ENCODE assay signal across 20 cellular contexts in the genomic region with DNA sequence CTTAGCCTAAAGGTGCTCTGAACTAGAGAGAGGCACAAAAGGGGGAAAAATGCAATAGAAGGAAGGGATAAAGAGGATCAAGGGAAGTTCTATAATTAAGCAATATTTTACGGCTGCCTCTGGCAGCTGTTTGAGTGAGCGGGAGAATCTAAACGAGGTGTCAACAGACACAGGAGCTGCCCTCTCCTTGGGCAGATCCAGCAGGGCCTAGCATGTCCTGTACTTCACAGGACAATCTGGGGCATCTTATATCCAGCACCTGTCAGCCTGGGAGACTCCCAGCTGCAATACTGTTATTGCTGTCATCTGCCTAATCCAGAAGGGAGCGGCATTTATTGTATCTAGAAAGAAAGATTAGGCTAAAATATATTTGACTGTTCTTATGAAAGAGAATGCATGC.
DNase-seq lines count a peak whose midpoint lies in the region; ATAC-seq, FAIRE-seq and TF ChIP-seq lines count a peak whose summit lies in the region.
"Had no signal": no experiment of that assay in that cellular context is flagged by ENCODE, and none has a peak within 500 bp of the region (broad histone marks: within the 10 kb centered on the region; RNA-seq: fewer than 3 reads in every experiment).

No MANE protein-coding gene starts in this region.

- POLR2A ChIA-PET in HepG2 (lab: Yijun Ruan, JAX) = no interaction called here

- peaks cover 61% of the 10 kb centered on the region for H3K4me1 Mint-ChIP-seq in endothelial cell (ENCODE audit: unreplicated experiment)

- BruUV-seq in HepG2 (replicated peaks; lab: Mats Ljungman, UMichigan) = no TSS peak

- no peak for TF ChIP-seq POLR2A in HepG2 (IDR thresholded peaks at IDR 0.05; ENCODE audit: insufficient read depth in 1 of 2, low read depth in 2 of 2, low read length in 2 of 2)

- H3K4me2 ChIP-seq in HepG2 (ENCODE audit: low read depth, low read length) = no peak overlapping the region

- H3K27ac ChIP-seq in liver (ENCODE audit: low read depth in 1 of 2, low read length in 2 of 2) = peak overlapping the region; percentile 21 to 72
- H3K27ac ChIP-seq in HepG2 (ENCODE audit: extremely low read length, insufficient read depth, low read length) = no peak overlapping the region

- peaks cover 5% of the 10 kb centered on the region for H3K36me3 Mint-ChIP-seq in endothelial cell (ENCODE audit: low read depth, unreplicated experiment)
- H3K36me3 Mint-ChIP-seq: IgD-negative memory B cell had no signal

- no peaks in the 10 kb centered on the region for H3K9me3 ChIP-seq in liver (ENCODE audit: control insufficient read depth in 4 of 4, low read length in 3 of 4)
- no peaks in the 10 kb centered on the region for H3K9me3 ChIP-seq in HepG2 (ENCODE audit: low read length)
- H3K9me3 ChIP-seq: upper lobe of left lung had no signal

- H3K27me3 ChIP-seq in liver (ENCODE audit: control insufficient read depth in 4 of 4, insufficient read depth in 4 of 4, low read length in 3 of 4) = no peaks in the 10 kb centered on the region
- no peaks in the 10 kb centered on the region for H3K27me3 ChIP-seq in HepG2 (ENCODE audit: control insufficient read depth in 1 of 2, insufficient read depth in 2 of 2, low read length in 2 of 2)
- H3K27me3 ChIP-seq: upper lobe of left lung had no signal

- 70% methylated on average over 4 of the region's 4 CpGs for WGBS in liver
- WGBS in HepG2 (ENCODE audit: low lambda C conversion rate) = 94% methylated on average over 4 of the region's 4 CpGs

- no peak overlapping the region for H3K9ac ChIP-seq in liver (ENCODE audit: low read depth in 1 of 2, low read length in 2 of 2)
- no peak overlapping the region for H3K9ac ChIP-seq in HepG2 (ENCODE audit: insufficient read depth, low read depth, low read length)

- no peaks in the 10 kb centered on the region for H3K9me3 Mint-ChIP-seq in endothelial cell (ENCODE audit: unreplicated experiment)
- H3K9me3 Mint-ChIP-seq: IgD-negative memory B cell had no signal

- H2AFZ ChIP-seq in HepG2 (ENCODE audit: low read length) = no peak overlapping the region

- H3K27ac Mint-ChIP-seq in endothelial cell (ENCODE audit: unreplicated experiment) = peak overlapping the region; percentile 86
- H3K27ac Mint-ChIP-seq: IgD-negative memory B cell had no signal

- TF ChIP-seq EP300 in HepG2 (IDR thresholded peaks at IDR 0.05; ENCODE audit: low read depth in 2 of 2, low read length in 2 of 2) = no peak
- no peak for TF ChIP-seq EP300 in HepG2 (CRISPR knock-in tag; IDR thresholded peaks at IDR 0.05; ENCODE audit: borderline replicate concordance)

- ATAC-seq in HepG2 = no peak
- no peak for ATAC-seq in GM21576 (IDR thresholded peaks at IDR 0.05; ENCODE audit: unreplicated experiment)
- ATAC-seq in HG02970 (IDR thresholded peaks at IDR 0.05; ENCODE audit: low FRiP score, unreplicated experiment) = no peak

- DNase-seq in HepG2 (ENCODE audit: low spot score) (no peak), endothelial cell (ENCODE audit: low spot score) (no peak), myocyte (ENCODE audit: low read depth) (peak; percentile 56), NCI-H2081 treated with DMSO at 0.1 percent for 48 hours (lab: John Stamatoyannopoulos, UW) (no peak), CD1c-positive myeloid dendritic cell (ENCODE audit: extremely low spot score) (no peak)
- DNase-seq: activated naive CD4-positive, alpha-beta T cell treated with Interleukin-2 at 50 U/mL for 16 hours; central memory CD4-positive, alpha-beta T cell; DMS79 treated with DMSO at 0.1 percent for 48 hours; hippocampal formation; NCI-H1092 treated with DMSO at 0.1 percent for 48 hours; NCI-H446 treated with DMSO at 0.1 percent for 48 hours; nucleus accumbens; SIG-M5; upper lobe of left lung had no signal

- no peak overlapping the region for H3K4me3 Mint-ChIP-seq in endothelial cell (ENCODE audit: unreplicated experiment)
- H3K4me3 Mint-ChIP-seq: IgD-negative memory B cell had no signal

- H3K36me3 ChIP-seq in liver (ENCODE audit: control insufficient read depth in 4 of 4, insufficient read depth in 3 of 4, low read depth in 1 of 4, low read length in 3 of 4) (no peaks in the 10 kb centered on the region), HepG2 (replicated peaks in 1 of 2; ENCODE audit: control insufficient read depth in 1 of 2, insufficient read depth in 2 of 2, low read length in 2 of 2) (peaks cover 6 to 24% of the 10 kb centered on the region in 2 experiments; a peak in 4 of 5 replicates)
- H3K36me3 ChIP-seq: upper lobe of left lung had no signal

- in situ Hi-C loops in HepG2 (cut with HindIII; ENCODE audit: extremely low pct_ligation_motif_present, low pct_unique_long_range_greater_than_20kb) = no loop called here

- peaks cover 91% of the 10 kb centered on the region for H3K79me2 ChIP-seq in HepG2 (ENCODE audit: insufficient read depth, low read length)

- H3K4me3 ChIP-seq in liver (ENCODE audit: low read depth in 1 of 3, low read length in 3 of 3) (no peak overlapping the region), HepG2 (replicated peaks in 1 of 3; ENCODE audit: insufficient read depth in 1 of 3, low read depth in 2 of 3, low read length in 3 of 3) (no peak overlapping the region)
- H3K4me3 ChIP-seq: upper lobe of left lung had no signal

- TF ChIP-seq RAD21 in liver (IDR thresholded peaks at IDR 0.05) (no peak), HepG2 (CRISPR knock-in tag; IDR thresholded peaks at IDR 0.05) (no peak)

- no peak for FAIRE-seq in HepG2 (lab: Jason Lieb, UNC)
- FAIRE-seq: endometrium, TTC549 had no signal

- peaks cover 0 to 4% (median under 1%) of the 10 kb centered on the region in 4 donors for H3K4me1 ChIP-seq in liver (ENCODE audit: control insufficient read depth in 4 of 4, insufficient read depth in 4 of 4, low read length in 3 of 4)
- H3K4me1 ChIP-seq in HepG2 (ENCODE audit: insufficient read depth, low read length) = no peaks in the 10 kb centered on the region

- CTCF ChIA-PET in HepG2 (lab: Yijun Ruan, JAX; ENCODE audit: low intra/inter-chr PET ratio, low total read pairs) = no interaction called here

- intact Hi-C loops in HepG2 (cut with micrococcal nuclease; ENCODE audit: unreplicated experiment) = no loop called here

- H4K20me1 ChIP-seq in HepG2 (ENCODE audit: insufficient read depth, low read length) = peaks cover 19% of the 10 kb centered on the region; the same call in 1 of the 2 replicates

- no peak for TF ChIP-seq CTCF in liver (IDR thresholded peaks at IDR 0.05; ENCODE audit: low read depth, low read length, missing input control)
- no peak for TF ChIP-seq CTCF in HepG2 (CRISPR knock-in tag; IDR thresholded peaks at IDR 0.05)
- TF ChIP-seq CTCF in endothelial cell (IDR thresholded peaks at IDR 0.05; ENCODE audit: unreplicated experiment) = no peak

- H3K27me3 Mint-ChIP-seq in endothelial cell (ENCODE audit: unreplicated experiment) = peaks cover 4% of the 10 kb centered on the region

TF ChIP-seq in liver, 16 proteins besides CTCF, POLR2A, EP300 and RAD21 (continues in another document):
- TF ChIP-seq NR2F2 (IDR thresholded peaks at IDR 0.05) (no peak), HNF4G (IDR thresholded peaks at IDR 0.05) (no peak), JUND (IDR thresholded peaks at IDR 0.05) (no peak), FOXA2 (IDR thresholded peaks at IDR 0.05) (no peak)

TF ChIP-seq in HepG2, 621 proteins besides CTCF, POLR2A, EP300 and RAD21 (continues in another document):
- TF ChIP-seq, protein P1, sequence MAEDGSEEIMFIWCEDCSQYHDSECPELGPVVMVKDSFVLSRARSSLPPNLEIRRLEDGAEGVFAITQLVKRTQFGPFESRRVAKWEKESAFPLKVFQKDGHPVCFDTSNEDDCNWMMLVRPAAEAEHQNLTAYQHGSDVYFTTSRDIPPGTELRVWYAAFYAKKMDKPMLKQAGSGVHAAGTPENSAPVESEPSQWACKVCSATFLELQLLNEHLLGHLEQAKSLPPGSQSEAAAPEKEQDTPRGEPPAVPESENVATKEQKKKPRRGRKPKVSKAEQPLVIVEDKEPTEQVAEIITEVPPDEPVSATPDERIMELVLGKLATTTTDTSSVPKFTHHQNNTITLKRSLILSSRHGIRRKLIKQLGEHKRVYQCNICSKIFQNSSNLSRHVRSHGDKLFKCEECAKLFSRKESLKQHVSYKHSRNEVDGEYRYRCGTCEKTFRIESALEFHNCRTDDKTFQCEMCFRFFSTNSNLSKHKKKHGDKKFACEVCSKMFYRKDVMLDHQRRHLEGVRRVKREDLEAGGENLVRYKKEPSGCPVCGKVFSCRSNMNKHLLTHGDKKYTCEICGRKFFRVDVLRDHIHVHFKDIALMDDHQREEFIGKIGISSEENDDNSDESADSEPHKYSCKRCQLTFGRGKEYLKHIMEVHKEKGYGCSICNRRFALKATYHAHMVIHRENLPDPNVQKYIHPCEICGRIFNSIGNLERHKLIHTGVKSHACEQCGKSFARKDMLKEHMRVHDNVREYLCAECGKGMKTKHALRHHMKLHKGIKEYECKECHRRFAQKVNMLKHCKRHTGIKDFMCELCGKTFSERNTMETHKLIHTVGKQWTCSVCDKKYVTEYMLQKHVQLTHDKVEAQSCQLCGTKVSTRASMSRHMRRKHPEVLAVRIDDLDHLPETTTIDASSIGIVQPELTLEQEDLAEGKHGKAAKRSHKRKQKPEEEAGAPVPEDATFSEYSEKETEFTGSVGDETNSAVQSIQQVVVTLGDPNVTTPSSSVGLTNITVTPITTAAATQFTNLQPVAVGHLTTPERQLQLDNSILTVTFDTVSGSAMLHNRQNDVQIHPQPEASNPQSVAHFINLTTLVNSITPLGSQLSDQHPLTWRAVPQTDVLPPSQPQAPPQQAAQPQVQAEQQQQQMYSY (CRISPR knock-in tag; IDR thresholded peaks at IDR 0.05) = no peak
- TF ChIP-seq, protein P2, sequence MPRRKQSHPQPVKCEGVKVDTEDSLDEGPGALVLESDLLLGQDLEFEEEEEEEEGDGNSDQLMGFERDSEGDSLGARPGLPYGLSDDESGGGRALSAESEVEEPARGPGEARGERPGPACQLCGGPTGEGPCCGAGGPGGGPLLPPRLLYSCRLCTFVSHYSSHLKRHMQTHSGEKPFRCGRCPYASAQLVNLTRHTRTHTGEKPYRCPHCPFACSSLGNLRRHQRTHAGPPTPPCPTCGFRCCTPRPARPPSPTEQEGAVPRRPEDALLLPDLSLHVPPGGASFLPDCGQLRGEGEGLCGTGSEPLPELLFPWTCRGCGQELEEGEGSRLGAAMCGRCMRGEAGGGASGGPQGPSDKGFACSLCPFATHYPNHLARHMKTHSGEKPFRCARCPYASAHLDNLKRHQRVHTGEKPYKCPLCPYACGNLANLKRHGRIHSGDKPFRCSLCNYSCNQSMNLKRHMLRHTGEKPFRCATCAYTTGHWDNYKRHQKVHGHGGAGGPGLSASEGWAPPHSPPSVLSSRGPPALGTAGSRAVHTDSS (CRISPR knock-in tag; conservative IDR thresholded peaks at IDR 0.05) = no peak
- no peak for TF ChIP-seq ZNF446 (CRISPR knock-in tag; IDR thresholded peaks at IDR 0.05)
- TF ChIP-seq AKAP8 (CRISPR knock-in tag; IDR thresholded peaks at IDR 0.05) = no peak
- no peak for TF ChIP-seq ZNF235 (CRISPR knock-in tag; IDR thresholded peaks at IDR 0.05; ENCODE audit: borderline replicate concordance)
- no peak for TF ChIP-seq KAT7 (CRISPR knock-in tag; IDR thresholded peaks at IDR 0.05; ENCODE audit: borderline replicate concordance)
- no peak for TF ChIP-seq RARG (CRISPR knock-in tag; IDR thresholded peaks at IDR 0.05; ENCODE audit: low read depth)
- TF ChIP-seq NFKB2 (CRISPR knock-in tag; IDR thresholded peaks at IDR 0.05; ENCODE audit: borderline replicate concordance) = no peak
